ENCODE assay signal across 28 cellular contexts in genomic region chr7:46450425-46450824, GRCh38.
"Had no signal": no experiment of that assay in that cellular context is flagged by ENCODE, and none has a peak within 500 bp of the region (broad histone marks: within the 10 kb centered on the region; RNA-seq: fewer than 3 reads in every experiment).

No MANE protein-coding gene starts in this region.

- H3K4me2 ChIP-seq: hepatocyte had no signal

- H3K79me2 ChIP-seq: hepatocyte had no signal

- H3K4me1 ChIP-seq: right lobe of liver, testis, transverse colon had no signal

- H3K36me3 ChIP-seq: esophagus muscularis mucosa, ovary, right lobe of liver, transverse colon had no signal

- H3K9me3 ChIP-seq: esophagus muscularis mucosa, ovary, right lobe of liver, testis, transverse colon had no signal

- H3K4me1 Mint-ChIP-seq: activated CD4-positive, alpha-beta T cell treated with anti-CD3 and anti-CD28 coated beads, Interleukin-2, amount 10 ng/mL, durations not matched to agents 7 days and 5 days; activated CD8-positive, alpha-beta memory T cell treated with anti-CD3 and anti-CD28 coated beads, Interleukin-2, amount 10 ng/mL, durations not matched to agents 7 days and 5 days; activated naive CD4-positive, alpha-beta T cell treated with anti-CD3 and anti-CD28 coated beads, Interleukin-2, amount 50 U/mL, for 24 hours; activated naive CD8-positive, alpha-beta T cell treated with anti-CD3 and anti-CD28 coated beads, Interleukin-2, amount 50 U/mL, for 24 hours; central memory CD8-positive, alpha-beta T cell; naive B cell; T-helper 17 cell; WTC11 had no signal

- H3K27ac Mint-ChIP-seq: activated CD4-positive, alpha-beta T cell treated with anti-CD3 and anti-CD28 coated beads, Interleukin-2, amount 10 ng/mL, durations not matched to agents 7 days and 5 days; activated CD8-positive, alpha-beta memory T cell treated with anti-CD3 and anti-CD28 coated beads, Interleukin-2, amount 10 ng/mL, durations not matched to agents 7 days and 5 days; activated CD8-positive, alpha-beta T cell treated with anti-CD3 and anti-CD28 coated beads for 36 hours; activated naive CD4-positive, alpha-beta T cell treated with anti-CD3 and anti-CD28 coated beads, Interleukin-2, amount 50 U/mL, for 24 hours; activated naive CD8-positive, alpha-beta T cell treated with anti-CD3 and anti-CD28 coated beads, Interleukin-2, amount 50 U/mL, for 24 hours; activated T-helper 2 cell treated with anti-CD3 and anti-CD28 coated beads, Interferon-gamma antibody, Interleukin-2, Interleukin-4, amounts not matched to agents 10 μg/mL and 5 μg/mL and 100 μg/mL, durations not matched to agents 14 hours and 24 hours and 36 hours; naive B cell; progenitor cell of endocrine pancreas; T-helper 17 cell; WTC11 had no signal

- H3K4me3 ChIP-seq: esophagus muscularis mucosa, hepatocyte, ovary, right lobe of liver, testis, transverse colon had no signal

- H3K27me3 Mint-ChIP-seq: activated CD4-positive, alpha-beta T cell treated with anti-CD3 and anti-CD28 coated beads, Interleukin-2, amount 10 ng/mL, durations not matched to agents 7 days and 5 days; activated CD8-positive, alpha-beta memory T cell treated with anti-CD3 and anti-CD28 coated beads, Interleukin-2, amount 10 ng/mL, durations not matched to agents 7 days and 5 days; activated CD8-positive, alpha-beta T cell treated with anti-CD3 and anti-CD28 coated beads for 36 hours; activated naive CD4-positive, alpha-beta T cell treated with anti-CD3 and anti-CD28 coated beads, Interleukin-2, amount 50 U/mL, for 24 hours; activated naive CD8-positive, alpha-beta T cell treated with anti-CD3 and anti-CD28 coated beads, Interleukin-2, amount 50 U/mL, for 24 hours; central memory CD8-positive, alpha-beta T cell; naive B cell; progenitor cell of endocrine pancreas; T-helper 17 cell had no signal

- H3K4me3 Mint-ChIP-seq: activated CD4-positive, alpha-beta T cell treated with anti-CD3 and anti-CD28 coated beads, Interleukin-2, amount 10 ng/mL, durations not matched to agents 7 days and 5 days; activated CD8-positive, alpha-beta memory T cell treated with anti-CD3 and anti-CD28 coated beads, Interleukin-2, amount 10 ng/mL, durations not matched to agents 7 days and 5 days; activated CD8-positive, alpha-beta T cell treated with anti-CD3 and anti-CD28 coated beads for 36 hours; activated naive CD4-positive, alpha-beta T cell treated with anti-CD3 and anti-CD28 coated beads, Interleukin-2, amount 50 U/mL, for 24 hours; activated naive CD8-positive, alpha-beta T cell treated with anti-CD3 and anti-CD28 coated beads, Interleukin-2, amount 50 U/mL, for 24 hours; central memory CD8-positive, alpha-beta T cell; naive B cell; T-helper 17 cell; WTC11 had no signal

- H3K36me3 Mint-ChIP-seq: activated CD8-positive, alpha-beta memory T cell treated with anti-CD3 and anti-CD28 coated beads, Interleukin-2, amount 10 ng/mL, durations not matched to agents 7 days and 5 days; activated naive CD4-positive, alpha-beta T cell treated with anti-CD3 and anti-CD28 coated beads, Interleukin-2, amount 50 U/mL, for 24 hours; naive B cell had no signal

- ATAC-seq: activated CD8-positive, alpha-beta memory T cell treated with anti-CD3 and anti-CD28 coated beads, Interleukin-2, amount 10 ng/mL, durations not matched to agents 7 days and 5 days; activated CD8-positive, alpha-beta T cell treated with anti-CD3 and anti-CD28 coated beads for 36 hours; activated naive CD8-positive, alpha-beta T cell treated with anti-CD3 and anti-CD28 coated beads, Interleukin-2, amount 50 U/mL, for 24 hours; left cardiac atrium; left ventricle myocardium superior; right lobe of liver; stimulated activated naive CD8-positive, alpha-beta T cell treated with anti-CD3 and anti-CD28 coated beads, Interleukin-15, Interleukin-2, amounts not matched to agents 100 U/mL and 50 U/mL, for 24 hours; T-helper 17 cell; WTC11 had no signal

- H3K27ac ChIP-seq: esophagus muscularis mucosa, hepatocyte, ovary, right lobe of liver, testis, transverse colon had no signal

- DNase-seq: activated CD4-positive, alpha-beta T cell treated with anti-CD3 and anti-CD28 coated beads for 1 hour; activated CD4-positive, alpha-beta T cell treated with anti-CD3 and anti-CD28 coated beads, Interleukin-2, amount 10 ng/mL, durations not matched to agents 7 days and 5 days; activated CD8-positive, alpha-beta memory T cell treated with anti-CD3 and anti-CD28 coated beads, Interleukin-2, amount 10 ng/mL, durations not matched to agents 7 days and 5 days; activated CD8-positive, alpha-beta T cell treated with anti-CD3 and anti-CD28 coated beads for 36 hours; activated naive CD8-positive, alpha-beta T cell treated with anti-CD3 and anti-CD28 coated beads, Interleukin-2, amount 50 U/mL, for 24 hours; activated T-cell treated with anti-CD3 and anti-CD28 coated beads, Interleukin-2, amount 50 U/mL, for 48 hours; amygdala; dermis blood vessel endothelial cell; effector CD4-positive, alpha-beta T cell; glutamatergic neuron; islet precursor cell; left cardiac atrium; left ventricle myocardium superior; naive B cell; ovary; right lobe of liver; stimulated activated CD4-positive, alpha-beta T cell treated with anti-CD3 and anti-CD28 coated beads, Interleukin-2, amount 100 ng/mL, for 48 hours; stimulated activated naive CD8-positive, alpha-beta T cell treated with anti-CD3 and anti-CD28 coated beads, Interleukin-15, Interleukin-2, amounts not matched to agents 100 U/mL and 50 U/mL, for 24 hours; T-helper 17 cell; testis; transverse colon had no signal

- H2AFZ ChIP-seq: hepatocyte had no signal

- H3K27me3 ChIP-seq: esophagus muscularis mucosa, hepatocyte, ovary, right lobe of liver, testis, transverse colon had no signal
